In the genomic region with DNA sequence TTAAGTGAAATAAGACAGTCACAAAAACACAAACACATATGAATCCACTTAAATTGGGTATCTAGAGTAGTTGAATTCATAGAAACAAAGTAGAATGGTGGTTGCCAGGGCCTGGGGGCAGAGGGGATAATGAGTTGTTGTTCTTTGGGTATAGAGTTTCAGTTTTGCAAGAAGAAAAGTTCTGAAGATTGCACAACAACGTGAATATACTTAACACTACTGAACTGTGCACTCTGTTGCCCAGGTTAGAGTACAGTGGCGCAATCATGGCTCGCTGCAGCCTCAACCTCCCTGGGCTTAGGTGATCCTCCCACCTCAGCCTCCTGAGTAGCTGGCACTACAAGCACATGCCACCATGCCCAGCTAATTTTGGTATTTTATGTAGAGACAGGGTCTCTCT, we compare ENCODE assay signal across 1 cellular context.
TF ChIP-seq lines count a peak whose summit lies in the region.

No MANE protein-coding gene starts in this region.

TF ChIP-seq in HepG2, 621 proteins besides CTCF, POLR2A, EP300 and RAD21 (continued from another document and continues in another):
- TF ChIP-seq BATF2 (CRISPR knock-in tag; IDR thresholded peaks at IDR 0.05) = no peak
- TF ChIP-seq BHLHE40 (IDR thresholded peaks at IDR 0.05; ENCODE audit: low read length) = no peak
- TF ChIP-seq, protein P1, sequence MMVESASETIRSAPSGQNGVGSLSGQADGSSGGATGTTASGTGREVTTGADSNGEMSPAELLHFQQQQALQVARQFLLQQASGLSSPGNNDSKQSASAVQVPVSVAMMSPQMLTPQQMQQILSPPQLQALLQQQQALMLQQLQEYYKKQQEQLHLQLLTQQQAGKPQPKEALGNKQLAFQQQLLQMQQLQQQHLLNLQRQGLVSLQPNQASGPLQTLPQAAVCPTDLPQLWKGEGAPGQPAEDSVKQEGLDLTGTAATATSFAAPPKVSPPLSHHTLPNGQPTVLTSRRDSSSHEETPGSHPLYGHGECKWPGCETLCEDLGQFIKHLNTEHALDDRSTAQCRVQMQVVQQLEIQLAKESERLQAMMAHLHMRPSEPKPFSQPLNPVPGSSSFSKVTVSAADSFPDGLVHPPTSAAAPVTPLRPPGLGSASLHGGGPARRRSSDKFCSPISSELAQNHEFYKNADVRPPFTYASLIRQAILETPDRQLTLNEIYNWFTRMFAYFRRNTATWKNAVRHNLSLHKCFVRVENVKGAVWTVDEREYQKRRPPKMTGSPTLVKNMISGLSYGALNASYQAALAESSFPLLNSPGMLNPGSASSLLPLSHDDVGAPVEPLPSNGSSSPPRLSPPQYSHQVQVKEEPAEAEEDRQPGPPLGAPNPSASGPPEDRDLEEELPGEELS (CRISPR knock-in tag; IDR thresholded peaks at IDR 0.05) = peak; percentile 94
- no peak for TF ChIP-seq TSC22D2 (CRISPR knock-in tag; IDR thresholded peaks at IDR 0.05; ENCODE audit: borderline replicate concordance)
- no peak for TF ChIP-seq GMEB2 (CRISPR knock-in tag; IDR thresholded peaks at IDR 0.05; ENCODE audit: low read depth)
- TF ChIP-seq ZNF839 (CRISPR knock-in tag; IDR thresholded peaks at IDR 0.05; ENCODE audit: borderline replicate concordance) = no peak
- TF ChIP-seq, protein P2, sequence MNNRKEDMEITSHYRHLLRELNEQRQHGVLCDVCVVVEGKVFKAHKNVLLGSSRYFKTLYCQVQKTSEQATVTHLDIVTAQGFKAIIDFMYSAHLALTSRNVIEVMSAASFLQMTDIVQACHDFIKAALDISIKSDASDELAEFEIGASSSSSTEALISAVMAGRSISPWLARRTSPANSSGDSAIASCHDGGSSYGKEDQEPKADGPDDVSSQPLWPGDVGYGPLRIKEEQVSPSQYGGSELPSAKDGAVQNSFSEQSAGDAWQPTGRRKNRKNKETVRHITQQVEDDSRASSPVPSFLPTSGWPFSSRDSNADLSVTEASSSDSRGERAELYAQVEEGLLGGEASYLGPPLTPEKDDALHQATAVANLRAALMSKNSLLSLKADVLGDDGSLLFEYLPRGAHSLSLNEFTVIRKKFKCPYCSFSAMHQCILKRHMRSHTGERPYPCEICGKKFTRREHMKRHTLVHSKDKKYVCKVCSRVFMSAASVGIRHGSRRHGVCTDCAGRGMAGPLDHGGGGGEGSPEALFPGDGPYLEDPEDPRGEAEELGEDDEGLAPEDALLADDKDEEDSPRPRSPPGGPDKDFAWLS (CRISPR knock-in tag; IDR thresholded peaks at IDR 0.05; ENCODE audit: borderline replicate concordance) = no peak
- peak; percentile 70 for TF ChIP-seq NR2F6 (IDR thresholded peaks at IDR 0.05)
- peak; percentile 88 for TF ChIP-seq NR2F6 (CRISPR knock-in tag; IDR thresholded peaks at IDR 0.05)
- TF ChIP-seq, protein P3, sequence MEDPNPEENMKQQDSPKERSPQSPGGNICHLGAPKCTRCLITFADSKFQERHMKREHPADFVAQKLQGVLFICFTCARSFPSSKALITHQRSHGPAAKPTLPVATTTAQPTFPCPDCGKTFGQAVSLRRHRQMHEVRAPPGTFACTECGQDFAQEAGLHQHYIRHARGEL (CRISPR knock-in tag; IDR thresholded peaks at IDR 0.05) = no peak
- no peak for TF ChIP-seq ZNF383 (CRISPR knock-in tag; IDR thresholded peaks at IDR 0.05; ENCODE audit: borderline replicate concordance)
- no peak for TF ChIP-seq NFIB (CRISPR knock-in tag; IDR thresholded peaks at IDR 0.05; ENCODE audit: borderline replicate concordance)
- peak; percentile 85 for TF ChIP-seq CBX1 (IDR thresholded peaks at IDR 0.05; ENCODE audit: low read depth)
- 0 out of 4 replicates have a peak, but pooled peaks of 1 of the 2 experiments have one; percentile 35 for TF ChIP-seq REST (IDR thresholded peaks at IDR 0.05; ENCODE audit: borderline replicate concordance in 1 of 2, low read depth in 1 of 2, low read length in 2 of 2)
- no peak for TF ChIP-seq ZSCAN30 (CRISPR knock-in tag; IDR thresholded peaks at IDR 0.05)
- TF ChIP-seq BORCS8-MEF2B (CRISPR knock-in tag; IDR thresholded peaks at IDR 0.05) = peak; percentile 62; the same call in 1 of the 2 replicates
- TF ChIP-seq ZNF660 (CRISPR knock-in tag; IDR thresholded peaks at IDR 0.05; ENCODE audit: borderline replicate concordance, low read depth) = no peak
- TF ChIP-seq AGO1 (IDR thresholded peaks at IDR 0.05; ENCODE audit: low read depth, low read length, poor library complexity, severe bottlenecking) = no peak
- TF ChIP-seq ZNF550 (CRISPR knock-in tag; IDR thresholded peaks at IDR 0.05; ENCODE audit: borderline replicate concordance) = no peak
- TF ChIP-seq ZNF768 (CRISPR knock-in tag; IDR thresholded peaks at IDR 0.05) = peak; percentile 45; the same call in 1 of the 2 replicates
- TF ChIP-seq DNMT1 (CRISPR knock-in tag; IDR thresholded peaks at IDR 0.05) = no peak
- TF ChIP-seq THYN1 (CRISPR knock-in tag; IDR thresholded peaks at IDR 0.05; ENCODE audit: borderline replicate concordance, low read depth) = no peak
- TF ChIP-seq, protein P4, sequence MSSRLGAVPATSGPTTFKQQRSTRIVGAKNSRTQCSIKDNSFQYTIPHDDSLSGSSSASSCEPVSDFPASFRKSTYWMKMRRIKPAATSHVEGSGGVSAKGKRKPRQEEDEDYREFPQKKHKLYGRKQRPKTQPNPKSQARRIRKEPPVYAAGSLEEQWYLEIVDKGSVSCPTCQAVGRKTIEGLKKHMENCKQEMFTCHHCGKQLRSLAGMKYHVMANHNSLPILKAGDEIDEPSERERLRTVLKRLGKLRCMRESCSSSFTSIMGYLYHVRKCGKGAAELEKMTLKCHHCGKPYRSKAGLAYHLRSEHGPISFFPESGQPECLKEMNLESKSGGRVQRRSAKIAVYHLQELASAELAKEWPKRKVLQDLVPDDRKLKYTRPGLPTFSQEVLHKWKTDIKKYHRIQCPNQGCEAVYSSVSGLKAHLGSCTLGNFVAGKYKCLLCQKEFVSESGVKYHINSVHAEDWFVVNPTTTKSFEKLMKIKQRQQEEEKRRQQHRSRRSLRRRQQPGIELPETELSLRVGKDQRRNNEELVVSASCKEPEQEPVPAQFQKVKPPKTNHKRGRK (CRISPR knock-in tag; IDR thresholded peaks at IDR 0.05) = no peak
- no peak for TF ChIP-seq ZHX2 (IDR thresholded peaks at IDR 0.05; ENCODE audit: low read depth)
- TF ChIP-seq ZHX2 (CRISPR knock-in tag; IDR thresholded peaks at IDR 0.05; ENCODE audit: borderline replicate concordance) = no peak
- no peak for TF ChIP-seq ATM (IDR thresholded peaks at IDR 0.05; ENCODE audit: borderline replicate concordance)
- no peak for TF ChIP-seq ZBTB14 (CRISPR knock-in tag; IDR thresholded peaks at IDR 0.05)
- TF ChIP-seq NCOA5 (CRISPR knock-in tag; IDR thresholded peaks at IDR 0.05) = no peak
- no peak for TF ChIP-seq GATA4 (IDR thresholded peaks at IDR 0.05; ENCODE audit: borderline replicate concordance, low read depth)
- TF ChIP-seq, protein P5, sequence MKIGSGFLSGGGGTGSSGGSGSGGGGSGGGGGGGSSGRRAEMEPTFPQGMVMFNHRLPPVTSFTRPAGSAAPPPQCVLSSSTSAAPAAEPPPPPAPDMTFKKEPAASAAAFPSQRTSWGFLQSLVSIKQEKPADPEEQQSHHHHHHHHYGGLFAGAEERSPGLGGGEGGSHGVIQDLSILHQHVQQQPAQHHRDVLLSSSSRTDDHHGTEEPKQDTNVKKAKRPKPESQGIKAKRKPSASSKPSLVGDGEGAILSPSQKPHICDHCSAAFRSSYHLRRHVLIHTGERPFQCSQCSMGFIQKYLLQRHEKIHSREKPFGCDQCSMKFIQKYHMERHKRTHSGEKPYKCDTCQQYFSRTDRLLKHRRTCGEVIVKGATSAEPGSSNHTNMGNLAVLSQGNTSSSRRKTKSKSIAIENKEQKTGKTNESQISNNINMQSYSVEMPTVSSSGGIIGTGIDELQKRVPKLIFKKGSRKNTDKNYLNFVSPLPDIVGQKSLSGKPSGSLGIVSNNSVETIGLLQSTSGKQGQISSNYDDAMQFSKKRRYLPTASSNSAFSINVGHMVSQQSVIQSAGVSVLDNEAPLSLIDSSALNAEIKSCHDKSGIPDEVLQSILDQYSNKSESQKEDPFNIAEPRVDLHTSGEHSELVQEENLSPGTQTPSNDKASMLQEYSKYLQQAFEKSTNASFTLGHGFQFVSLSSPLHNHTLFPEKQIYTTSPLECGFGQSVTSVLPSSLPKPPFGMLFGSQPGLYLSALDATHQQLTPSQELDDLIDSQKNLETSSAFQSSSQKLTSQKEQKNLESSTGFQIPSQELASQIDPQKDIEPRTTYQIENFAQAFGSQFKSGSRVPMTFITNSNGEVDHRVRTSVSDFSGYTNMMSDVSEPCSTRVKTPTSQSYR (CRISPR knock-in tag; IDR thresholded peaks at IDR 0.05; ENCODE audit: borderline replicate concordance) = no peak
- no peak; the same call in 1 of the 2 replicates for TF ChIP-seq ETV5 (CRISPR knock-in tag; IDR thresholded peaks at IDR 0.05; ENCODE audit: borderline replicate concordance)
- TF ChIP-seq TBX3 (IDR thresholded peaks at IDR 0.05; ENCODE audit: borderline replicate concordance) = peak; percentile 40; the same call in 1 of the 2 replicates
